In genomic region chr1:226308723-226309397, GRCh38 we compare ENCODE assay signal across 8 cellular contexts. TPM values are rescaled to one million over a fixed set of nuclear protein-coding genes. Genes with fewer than 3 reads are reported as not detected.
A peak's percentile ranks its signal among the peaks of the same experiment; 100 is the strongest.
DNase-seq lines count a peak whose midpoint lies in the region; ATAC-seq and TF ChIP-seq lines count a peak whose summit lies in the region.

LIN9 (minus strand) TSS chr1:226309164; CDS start chr1:226309139, 25 bp downstream.

- intact Hi-C loops in PC-9 (cut with micrococcal nuclease; ENCODE audit: unreplicated experiment): loop anchor here (1.0 to 2.0 kb wide), 2 partner anchors 16 to 24 kb away; no protein-coding TSS in a partner anchor
- intact Hi-C loops in esophagus muscularis mucosa (cut with DNase I): no loop called here

- no peak for TF ChIP-seq POLR2A in esophagus muscularis mucosa (IDR thresholded peaks at IDR 0.05; ENCODE audit: low read depth)

- WGBS in esophagus muscularis mucosa: 0% methylated on average over 5 of the region's 77 CpGs

- CTCF ChIA-PET in PC-9 (lab: Charles Lee): interaction anchor here (1.1 to 1.7 kb wide), 2 partner anchors 24 to 99 kb away, joined by 6 to 7 read pairs; partner anchors contain the start of gene PARP1

- H3K27me3 ChIP-seq in PC-9 (ENCODE audit: insufficient read depth, low read depth): no peaks in the 10 kb centered on the region
- no peaks in the 10 kb centered on the region for H3K27me3 ChIP-seq in esophagus muscularis mucosa
- no peaks in the 10 kb centered on the region for H3K27me3 ChIP-seq in muscle layer of duodenum (ENCODE audit: low read depth, low read length)

- peak within 1 kb of the TSS; percentile 100 for H2AFZ ChIP-seq in PC-9

- peak within 1 kb of the TSS; percentile 90 for H3K4me2 ChIP-seq in PC-9

- H3K9me2 ChIP-seq in PC-9 (ENCODE audit: insufficient read depth): no peaks in the 10 kb centered on the region

- H3F3A ChIP-seq in PC-9 (ENCODE audit: insufficient read depth, low read depth): no peaks in the 10 kb centered on the region; the same call in 1 of the 2 replicates

- H3K4me3 ChIP-seq in PC-9: peak within 1 kb of the TSS; percentile 99
- peak within 1 kb of the TSS; percentile 67 to 98 (median 92) for H3K4me3 ChIP-seq in esophagus muscularis mucosa
- peak within 1 kb of the TSS; percentile 75 to 100 for H3K4me3 ChIP-seq in muscle layer of duodenum (ENCODE audit: low read depth in 1 of 2, low read length in 2 of 2)

- TF ChIP-seq CTCF in PC-9 (conservative IDR thresholded peaks at IDR 0.05): peak; percentile 24; the same call in 1 of the 2 replicates
- TF ChIP-seq CTCF in esophagus muscularis mucosa (IDR thresholded peaks at IDR 0.05): no peak

- peak; percentile 67 for ATAC-seq in GM21576 (IDR thresholded peaks at IDR 0.05; ENCODE audit: unreplicated experiment)

- H3K4me1 ChIP-seq in PC-9 (replicated peaks; ENCODE audit: insufficient read depth) (peaks cover 24% of the 10 kb centered on the region), esophagus muscularis mucosa (peaks cover 12 to 27% (median 18%) of the 10 kb centered on the region in 4 donors), muscle layer of duodenum (ENCODE audit: control insufficient read depth in 1 of 2, insufficient read depth in 2 of 2, low read length in 2 of 2) (peaks cover 0 to 9% of the 10 kb centered on the region in 2 donors)

- peak within 1 kb of the TSS; percentile 40; the same call in 1 of the 2 replicates for H3K27ac ChIP-seq in PC-9
- peak within 1 kb of the TSS; percentile 75 to 89 (median 76) for H3K27ac ChIP-seq in esophagus muscularis mucosa (replicated peaks in 1 of 4)
- H3K27ac ChIP-seq in muscle layer of duodenum (ENCODE audit: low read length): peak within 1 kb of the TSS; percentile 63

- no peak for TF ChIP-seq RAD21 in Ishikawa (IDR thresholded peaks at IDR 0.05; ENCODE audit: low read depth)

- H4K20me1 ChIP-seq in PC-9 (ENCODE audit: insufficient read depth): no peaks in the 10 kb centered on the region

- POLR2A ChIA-PET in PC-9 (lab: Charles Lee; ENCODE audit: unreplicated experiment): interaction anchor here (0.5 to 0.7 kb wide), 5 partner anchors 11 to 1901 kb away, joined by 3 to 5 read pairs (median 3); no protein-coding TSS in a partner anchor

- TF ChIP-seq EP300 in Ishikawa (IDR thresholded peaks at IDR 0.05; ENCODE audit: borderline replicate concordance) (no peak), esophagus muscularis mucosa (IDR thresholded peaks at IDR 0.05) (no peak)

- H3K9me3 ChIP-seq in PC-9 (ENCODE audit: insufficient read depth, low read depth) (no peaks in the 10 kb centered on the region), esophagus muscularis mucosa (no peaks in the 10 kb centered on the region), muscle layer of duodenum (ENCODE audit: control insufficient read depth in 1 of 2, low read length in 2 of 2) (no peaks in the 10 kb centered on the region)

- BruUV-seq in PC-9 (replicated peaks; lab: Mats Ljungman, UMichigan): no TSS peak

- DNase-seq in DMS153 treated with DMSO at 0.1 percent for 48 hours (lab: John Stamatoyannopoulos, UW; ENCODE audit: unreplicated experiment) (peak; percentile 95), PC-9 (peak; percentile 75 to 94), esophagus muscularis mucosa (ENCODE audit: extremely low spot score) (peak; percentile 97)
- DNase-seq in activated T-cell treated with anti-CD3 and anti-CD28 coated beads, Interleukin-2, amount 50 U/mL, for 1 hour: peak; percentile 93
- peak; percentile 86 to 89 for DNase-seq in stimulated activated CD8-positive, alpha-beta memory T cell treated with anti-CD3 and anti-CD28 coated beads, Interleukin-7, amount 100 ng/mL, for 1 hour (ENCODE audit: low read depth in 2 of 2)

- peaks cover 47% of the 10 kb centered on the region for H3K79me2 ChIP-seq in PC-9 (ENCODE audit: low read depth)

- H3K36me3 ChIP-seq in PC-9 (ENCODE audit: low read depth): no peaks in the 10 kb centered on the region
- H3K36me3 ChIP-seq in esophagus muscularis mucosa: no peaks in the 10 kb centered on the region
- H3K36me3 ChIP-seq in muscle layer of duodenum (ENCODE audit: control insufficient read depth in 1 of 2, insufficient read depth in 2 of 2, low read length in 2 of 2): no peaks in the 10 kb centered on the region

TF ChIP-seq in Ishikawa, 13 proteins besides CTCF, POLR2A, EP300 and RAD21:
- TF ChIP-seq FOXM1 (IDR thresholded peaks at IDR 0.05; ENCODE audit: borderline replicate concordance, low read depth) (no peak), TEAD4 (IDR thresholded peaks at IDR 0.05) (no peak), TCF12 (IDR thresholded peaks at IDR 0.05; ENCODE audit: low read depth) (peak; percentile 36; the same call in 1 of the 2 replicates), MAX (IDR thresholded peaks at IDR 0.05) (peak; percentile 87), EGR1 (IDR thresholded peaks at IDR 0.05) (peak; percentile 36; the same call in 1 of the 2 replicates), CEBPB (IDR thresholded peaks at IDR 0.05) (no peak), CREB1 (IDR thresholded peaks at IDR 0.05; ENCODE audit: low read depth) (no peak), NFIC (IDR thresholded peaks at IDR 0.05) (0 out of 2 replicates have a peak, but pooled peaks have one; percentile 25), REST (IDR thresholded peaks at IDR 0.05; ENCODE audit: low read depth) (no peak), YY1 (IDR thresholded peaks at IDR 0.05; ENCODE audit: low read depth) (peak; percentile 96), USF1 (IDR thresholded peaks at IDR 0.05) (no peak), ZBTB7A (IDR thresholded peaks at IDR 0.05; ENCODE audit: low read depth) (no peak), TAF1 (IDR thresholded peaks at IDR 0.05; ENCODE audit: low read depth) (peak; percentile 97)

RNA-seq across cellular contexts. Expression of gene LIN9, which starts in this region (rescaled TPM):
- total RNA-seq in PC-9 (2021): 10.0 and 12.1 TPM in 2 replicates
- 1 to 10 TPM; 2.1 to 4.6 (median 2.8) TPM for total RNA-seq in esophagus muscularis mucosa

Comparison
In these comparisons a context has a peak if more than half of its experiments do, and no peak if none do; other contexts are left out.
1. Peak in every context shown above with its lines: DNase-seq, ATAC-seq, H3K4me3 ChIP-seq and H3K27ac ChIP-seq.